In genomic region chr12:55723516-55724225, GRCh38 we compare ENCODE assay signal across 1 cellular context.
TF ChIP-seq lines count a peak whose summit lies in the region.

No MANE protein-coding gene starts in this region.

TF ChIP-seq in HEK293T, 16 proteins besides CTCF, POLR2A, EP300 and RAD21:
- TF ChIP-seq L3MBTL2 (conservative IDR thresholded peaks at IDR 0.05) (no peak), LEF1 (IDR thresholded peaks at IDR 0.05; ENCODE audit: borderline replicate concordance) (no peak), CTBP1 (IDR thresholded peaks at IDR 0.05; ENCODE audit: borderline replicate concordance) (no peak), HDGF (IDR thresholded peaks at IDR 0.05; ENCODE audit: borderline replicate concordance) (no peak), TARDBP (IDR thresholded peaks at IDR 0.05) (no peak), SP1 (IDR thresholded peaks at IDR 0.05) (no peak), NFRKB (IDR thresholded peaks at IDR 0.05) (no peak), PKNOX1 (IDR thresholded peaks at IDR 0.05) (no peak), ZNF384 (IDR thresholded peaks at IDR 0.05) (no peak), FOXA1 (IDR thresholded peaks at IDR 0.05) (no peak), ELF4 (IDR thresholded peaks at IDR 0.05) (no peak), FOXM1 (IDR thresholded peaks at IDR 0.05; ENCODE audit: borderline replicate concordance) (no peak), FOXK2 (IDR thresholded peaks at IDR 0.05) (no peak), BHLHE40 (IDR thresholded peaks at IDR 0.05; ENCODE audit: borderline replicate concordance) (no peak), ARNT (IDR thresholded peaks at IDR 0.05) (no peak), SUZ12 (IDR thresholded peaks at IDR 0.05) (no peak)
